27 cellular contexts compared by ENCODE assay signal in genomic region chr5:146026307-146027010, GRCh38.
DNase-seq lines count a peak whose midpoint lies in the region; ATAC-seq, FAIRE-seq and TF ChIP-seq lines count a peak whose summit lies in the region.
"Had no signal": no experiment of that assay in that cellular context is flagged by ENCODE, and none has a peak within 500 bp of the region (broad histone marks: within the 10 kb centered on the region; RNA-seq: fewer than 3 reads in every experiment).

No MANE protein-coding gene starts in this region.

- TF ChIP-seq POLR2A in HepG2 (IDR thresholded peaks at IDR 0.05; ENCODE audit: insufficient read depth in 1 of 2, low read depth in 2 of 2, low read length in 2 of 2), result no peak
- no peak for TF ChIP-seq POLR2A in right lobe of liver (IDR thresholded peaks at IDR 0.05)
- no peak for TF ChIP-seq POLR2A in prostate gland (IDR thresholded peaks at IDR 0.05)

- H3K36me3 ChIP-seq in HepG2 (replicated peaks in 1 of 2; ENCODE audit: control insufficient read depth in 1 of 2, insufficient read depth in 2 of 2, low read length in 2 of 2), result no peaks in the 10 kb centered on the region; a peak in 1 of 5 replicates
- H3K36me3 ChIP-seq in right lobe of liver, result no peaks in the 10 kb centered on the region
- H3K36me3 ChIP-seq in esophagus (ENCODE audit: control insufficient read depth in 2 of 2, insufficient read depth in 2 of 2, low read length in 1 of 2), result no peaks in the 10 kb centered on the region
- no peaks in the 10 kb centered on the region for H3K36me3 ChIP-seq in prostate gland
- H3K36me3 ChIP-seq: BLaER1 treated with 17β-estradiol and CSF1 and Interleukin-3, amounts not matched to agents 10 nM and 100 nM; lower lobe of right lung; upper lobe of right lung had no signal

- ATAC-seq in HepG2, result no peak
- no peak for ATAC-seq in right lobe of liver
- ATAC-seq in stimulated activated naive CD8-positive, alpha-beta T cell treated with anti-CD3 and anti-CD28 coated beads, Interleukin-15, Interleukin-2, amounts not matched to agents 100 U/mL and 50 U/mL, for 24 hours, result no peak
- ATAC-seq: activated CD8-positive, alpha-beta T cell treated with anti-CD3 and anti-CD28 coated beads, Interleukin-2, amount 10 ng/mL, durations not matched to agents 7 days and 5 days; activated T-helper 17 cell treated with anti-CD3 and anti-CD28 coated beads, Interleukin-2, amount 50 U/mL, for 72 hours; body of pancreas; lower lobe of right lung; natural killer cell; Right ventricle myocardium inferior; stimulated activated effector memory CD8-positive, alpha-beta T cell treated with anti-CD3 and anti-CD28 coated beads, Interleukin-12 subunit alpha, Interleukin-12 subunit beta, amount 100 ng/mL, for 72 hours; T-helper 17 cell; upper lobe of right lung had no signal

- no peaks in the 10 kb centered on the region for H4K20me1 ChIP-seq in HepG2 (ENCODE audit: insufficient read depth, low read length)
- H4K20me1 ChIP-seq: BLaER1 treated with 17β-estradiol and CSF1 and Interleukin-3, amounts not matched to agents 10 nM and 100 nM had no signal

- no peak overlapping the region for H2AFZ ChIP-seq in HepG2 (ENCODE audit: low read length)

- 90% methylated on average over 8 of the region's 8 CpGs for WGBS in HepG2 (ENCODE audit: low lambda C conversion rate)
- WGBS in right lobe of liver (ENCODE audit: insufficient coverage, low coverage, low lambda C conversion rate, missing lambda C conversion rate), result 85% methylated on average over 8 of the region's 8 CpGs
- WGBS in esophagus, 2 donors, result 77 to 83% methylated on average over 8 of the region's 8 CpGs
- 82% methylated on average over 8 of the region's 8 CpGs for WGBS in prostate gland

- H3K9me3 ChIP-seq in HepG2 (ENCODE audit: low read length), result no peaks in the 10 kb centered on the region
- no peaks in the 10 kb centered on the region for H3K9me3 ChIP-seq in right lobe of liver
- H3K9me3 ChIP-seq in esophagus (ENCODE audit: control insufficient read depth in 2 of 2, insufficient read depth in 1 of 2, low read depth in 1 of 2, low read length in 1 of 2), result no peaks in the 10 kb centered on the region
- no peaks in the 10 kb centered on the region for H3K9me3 ChIP-seq in prostate gland
- H3K9me3 ChIP-seq: BLaER1 treated with 17β-estradiol and CSF1 and Interleukin-3, amounts not matched to agents 10 nM and 100 nM; body of pancreas; lower lobe of right lung; upper lobe of right lung had no signal

- no peak overlapping the region for H3K27ac ChIP-seq in HepG2 (ENCODE audit: extremely low read length, insufficient read depth, low read length)
- H3K27ac ChIP-seq in right lobe of liver, result no peak overlapping the region
- peak overlapping the region; percentile 57 to 90 for H3K27ac ChIP-seq in esophagus (ENCODE audit: low read depth in 2 of 2, low read length in 1 of 2)
- H3K27ac ChIP-seq in prostate gland, result no peak overlapping the region
- H3K27ac ChIP-seq: 22Rv1; BLaER1 treated with 17β-estradiol and CSF1 and Interleukin-3, amounts not matched to agents 10 nM and 100 nM; lower lobe of right lung; upper lobe of right lung had no signal

- DNase-seq in HepG2 (ENCODE audit: low spot score) (no peak), right lobe of liver (no peak), iPS-NIHi7 (ENCODE audit: extremely low spot score) (peak; percentile 20), globus pallidus (ENCODE audit: low spot score) (no peak), prostate gland (ENCODE audit: low spot score) (no peak)
- DNase-seq in stimulated activated naive CD8-positive, alpha-beta T cell treated with anti-CD3 and anti-CD28 coated beads, Interleukin-15, Interleukin-2, amounts not matched to agents 100 U/mL and 50 U/mL, for 24 hours, result no peak
- no peak for DNase-seq in activated CD4-positive, alpha-beta T cell treated with anti-CD3 and anti-CD28 coated beads, Interleukin-2, amount 50 U/mL, for 1 hour
- DNase-seq: activated CD8-positive, alpha-beta T cell treated with anti-CD3 and anti-CD28 coated beads, Interleukin-2, amount 10 ng/mL, durations not matched to agents 7 days and 5 days; activated naive CD4-positive, alpha-beta T cell treated with anti-CD3 and anti-CD28 coated beads, Interleukin-2, amount 50 U/mL, for 16 hours; body of pancreas; dermis blood vessel endothelial cell; DMS53; lower lobe of right lung; natural killer cell; NCI-H1105 treated with DMSO at 0.1 percent for 48 hours; NCI-H2029 treated with DMSO at 0.1 percent for 48 hours; NCI-H524 treated with DMSO at 0.1 percent for 48 hours; substantia nigra; T-helper 17 cell; upper lobe of right lung had no signal

- TF ChIP-seq RAD21 in HepG2 (CRISPR knock-in tag; IDR thresholded peaks at IDR 0.05), result no peak

- FAIRE-seq in HepG2 (lab: Jason Lieb, UNC), result no peak
- FAIRE-seq: GM12892 had no signal

- H3K4me3 ChIP-seq in HepG2 (replicated peaks in 1 of 3; ENCODE audit: insufficient read depth in 1 of 3, low read depth in 2 of 3, low read length in 3 of 3) (no peak overlapping the region), right lobe of liver (no peak overlapping the region), esophagus (ENCODE audit: low read depth in 1 of 2, low read length in 2 of 2) (no peak overlapping the region), prostate gland (no peak overlapping the region)
- H3K4me3 ChIP-seq: BLaER1 treated with 17β-estradiol and CSF1 and Interleukin-3, amounts not matched to agents 10 nM and 100 nM; body of pancreas; lower lobe of right lung; upper lobe of right lung had no signal

- intact Hi-C loops in HepG2 (cut with micrococcal nuclease; ENCODE audit: unreplicated experiment), result loop anchor here (5.0 kb wide), 2 partner anchors 49 to 89 kb away; partner anchors contain the start of gene SH3RF2
- intact Hi-C loops in right lobe of liver (cut with DNase I), result no loop called here
- intact Hi-C loops in prostate gland (cut with DNase I), result no loop called here

- TF ChIP-seq CTCF in HepG2 (CRISPR knock-in tag; IDR thresholded peaks at IDR 0.05) (no peak), right lobe of liver (IDR thresholded peaks at IDR 0.05) (no peak), prostate gland (IDR thresholded peaks at IDR 0.05) (no peak)

- in situ Hi-C loops in HepG2 (cut with HindIII; ENCODE audit: extremely low pct_ligation_motif_present, low pct_unique_long_range_greater_than_20kb), result no loop called here

- H3K4me1 ChIP-seq in HepG2 (ENCODE audit: insufficient read depth, low read length) (peaks cover 24% of the 10 kb centered on the region), right lobe of liver (no peaks in the 10 kb centered on the region), esophagus (ENCODE audit: control insufficient read depth in 2 of 2, insufficient read depth in 2 of 2, low read length in 1 of 2) (peaks cover 0 to 6% of the 10 kb centered on the region in 2 donors), prostate gland (replicated peaks) (no peaks in the 10 kb centered on the region)
- H3K4me1 ChIP-seq: lower lobe of right lung, upper lobe of right lung had no signal

- no peak overlapping the region for H3K4me2 ChIP-seq in HepG2 (ENCODE audit: low read depth, low read length)
- H3K4me2 ChIP-seq: BLaER1 treated with 17β-estradiol and CSF1 and Interleukin-3, amounts not matched to agents 10 nM and 100 nM had no signal

- H3K27me3 ChIP-seq in HepG2 (ENCODE audit: control insufficient read depth in 1 of 2, insufficient read depth in 2 of 2, low read length in 2 of 2), result no peaks in the 10 kb centered on the region
- no peaks in the 10 kb centered on the region for H3K27me3 ChIP-seq in right lobe of liver
- H3K27me3 ChIP-seq in esophagus (ENCODE audit: control insufficient read depth in 1 of 2, insufficient read depth in 2 of 2, low read length in 2 of 2), result no peaks in the 10 kb centered on the region
- H3K27me3 ChIP-seq in prostate gland (replicated peaks; ENCODE audit: insufficient read depth), result no peaks in the 10 kb centered on the region
- H3K27me3 ChIP-seq: BLaER1 treated with 17β-estradiol and CSF1 and Interleukin-3, amounts not matched to agents 10 nM and 100 nM; body of pancreas; upper lobe of right lung had no signal

- POLR2A ChIA-PET in HepG2 (lab: Yijun Ruan, JAX), result interaction anchor here (1.9 kb wide), 1 partner anchor 191 kb away, joined by 7 read pairs; the partner anchor contains the start of gene PRELID2

- H3K79me2 ChIP-seq in HepG2 (ENCODE audit: insufficient read depth, low read length), result no peaks in the 10 kb centered on the region

- BruUV-seq in HepG2 (replicated peaks; lab: Mats Ljungman, UMichigan), result no TSS peak

- TF ChIP-seq EP300 in HepG2 (IDR thresholded peaks at IDR 0.05; ENCODE audit: low read depth in 2 of 2, low read length in 2 of 2) (no peak), HepG2 (CRISPR knock-in tag; IDR thresholded peaks at IDR 0.05; ENCODE audit: borderline replicate concordance) (no peak)

- CTCF ChIA-PET in HepG2 (lab: Yijun Ruan, JAX; ENCODE audit: low intra/inter-chr PET ratio, low total read pairs), result no interaction called here

- H3K9ac ChIP-seq in HepG2 (ENCODE audit: insufficient read depth, low read depth, low read length), result no peak overlapping the region
- H3K9ac ChIP-seq: BLaER1 treated with 17β-estradiol and CSF1 and Interleukin-3, amounts not matched to agents 10 nM and 100 nM had no signal

TF ChIP-seq in HepG2, 621 proteins besides CTCF, POLR2A, EP300 and RAD21:
- TF ChIP-seq SMARCE1 (IDR thresholded peaks at IDR 0.05; ENCODE audit: borderline replicate concordance) (no peak), ZNF629 (CRISPR knock-in tag; conservative IDR thresholded peaks at IDR 0.05) (peak; percentile 82)

Comparison
In these comparisons a context has a peak if more than half of its experiments do, and no peak if none do; other contexts are left out.
1. H3K27ac ChIP-seq: peak in esophagus (2 of 2); none in HepG2 (single experiment), right lobe of liver (0 of 3) and prostate gland (0 of 2).